ENCODE assay signal across 35 cellular contexts in genomic region chr15:38186505-38186904, GRCh38.
DNase-seq lines count a peak whose midpoint lies in the region; ATAC-seq lines count a peak whose summit lies in the region.
"Had no signal": no experiment of that assay in that cellular context is flagged by ENCODE, and none has a peak within 500 bp of the region (broad histone marks: within the 10 kb centered on the region; RNA-seq: fewer than 3 reads in every experiment).

No MANE protein-coding gene starts in this region.

- no peaks in the 10 kb centered on the region for H3K36me3 Mint-ChIP-seq in natural killer cell treated with Interleukin-12 subunit alpha and Interleukin-12 subunit beta and Interleukin-15 and Interleukin-18, amount 100 ng/mL, for 72 hours
- H3K36me3 Mint-ChIP-seq: activated naive CD8-positive, alpha-beta T cell treated with anti-CD3 and anti-CD28 coated beads, Interleukin-2, amount 10 ng/mL, durations not matched to agents 7 days and 5 days had no signal

- no peak overlapping the region for H3K4me3 ChIP-seq in SJCRH30
- H3K4me3 ChIP-seq: ascending aorta, cardiac muscle cell, coronary artery, heart right ventricle, lung, mucosa of descending colon, smooth muscle cell, stomach, tibial artery had no signal

- peaks cover 0 to 10% of the 10 kb centered on the region in 2 donors for H3K4me1 Mint-ChIP-seq in natural killer cell treated with Interleukin-12 subunit alpha and Interleukin-12 subunit beta and Interleukin-15 and Interleukin-18, amount 100 ng/mL, for 72 hours (ENCODE audit: low read depth in 2 of 2)
- H3K4me1 Mint-ChIP-seq: activated naive CD8-positive, alpha-beta T cell treated with anti-CD3 and anti-CD28 coated beads, Interleukin-2, amount 10 ng/mL, durations not matched to agents 7 days and 5 days had no signal

- H3K4me1 ChIP-seq in SJCRH30, result peaks cover 16% of the 10 kb centered on the region
- H3K4me1 ChIP-seq: ascending aorta, foreskin keratinocyte, parathyroid adenoma, tibial artery had no signal

- H3K9me3 Mint-ChIP-seq in natural killer cell treated with Interleukin-12 subunit alpha and Interleukin-12 subunit beta and Interleukin-15 and Interleukin-18, amount 100 ng/mL, for 72 hours, result no peaks in the 10 kb centered on the region
- H3K9me3 Mint-ChIP-seq: activated naive CD8-positive, alpha-beta T cell treated with anti-CD3 and anti-CD28 coated beads, Interleukin-2, amount 10 ng/mL, durations not matched to agents 7 days and 5 days; nephron; T-helper 2 cell treated with Interferon-gamma antibody and Interleukin-4, amounts not matched to agents 5 μg/mL and 100 μg/mL, for 36 hours had no signal

- no peaks in the 10 kb centered on the region for H3K27me3 ChIP-seq in SJCRH30
- H3K27me3 ChIP-seq: ascending aorta, cardiac muscle cell, stomach, tibial artery had no signal

- H3K27ac ChIP-seq in SJCRH30, result no peak overlapping the region
- H3K27ac ChIP-seq: ascending aorta, C4-2B, cardiac muscle cell, coronary artery, foreskin keratinocyte, heart right ventricle, parathyroid adenoma, stomach, tibial artery had no signal

- H3K36me3 ChIP-seq in SJCRH30, result no peaks in the 10 kb centered on the region
- H3K36me3 ChIP-seq: ascending aorta, cardiac muscle cell, heart right ventricle, stomach, tibial artery had no signal

- peak overlapping the region in 1 of 2 donors; percentile 2 for H3K27ac Mint-ChIP-seq in natural killer cell treated with Interleukin-12 subunit alpha and Interleukin-12 subunit beta and Interleukin-15 and Interleukin-18, amount 100 ng/mL, for 72 hours
- H3K27ac Mint-ChIP-seq: activated naive CD8-positive, alpha-beta T cell treated with anti-CD3 and anti-CD28 coated beads, Interleukin-2, amount 10 ng/mL, durations not matched to agents 7 days and 5 days; nephron; T-helper 2 cell treated with Interferon-gamma antibody and Interleukin-4, amounts not matched to agents 5 μg/mL and 100 μg/mL, for 36 hours had no signal

- ATAC-seq in GM21360 (IDR thresholded peaks at IDR 0.05; ENCODE audit: unreplicated experiment) (peak; percentile 95), HG03280 (IDR thresholded peaks at IDR 0.05; ENCODE audit: unreplicated experiment) (peak; percentile 84), HG03378 (IDR thresholded peaks at IDR 0.05; ENCODE audit: unreplicated experiment) (no peak)
- ATAC-seq in natural killer cell treated with Interleukin-12 subunit alpha and Interleukin-12 subunit beta and Interleukin-15 and Interleukin-18, amount 100 ng/mL, for 72 hours, result peak in 1 of 2 donors; percentile 67
- ATAC-seq: esophagus mucosa, foreskin keratinocyte, HCT116, heart right ventricle, mucosa of descending colon had no signal

- H3K27me3 Mint-ChIP-seq in natural killer cell treated with Interleukin-12 subunit alpha and Interleukin-12 subunit beta and Interleukin-15 and Interleukin-18, amount 100 ng/mL, for 72 hours, result peaks cover 34% of the 10 kb centered on the region in 2 donors

- H3K4me3 Mint-ChIP-seq in natural killer cell treated with Interleukin-12 subunit alpha and Interleukin-12 subunit beta and Interleukin-15 and Interleukin-18, amount 100 ng/mL, for 72 hours, result peak overlapping the region; percentile 40
- H3K4me3 Mint-ChIP-seq: activated naive CD8-positive, alpha-beta T cell treated with anti-CD3 and anti-CD28 coated beads, Interleukin-2, amount 10 ng/mL, durations not matched to agents 7 days and 5 days; nephron; T-helper 2 cell treated with Interferon-gamma antibody and Interleukin-4, amounts not matched to agents 5 μg/mL and 100 μg/mL, for 36 hours had no signal

- H3K9me3 ChIP-seq in SJCRH30 (replicated peaks), result no peaks in the 10 kb centered on the region
- H3K9me3 ChIP-seq: ascending aorta, heart right ventricle, mucosa of descending colon, stomach, tibial artery had no signal

- DNase-seq in NCI-H2227 treated with DMSO at 0.1 percent for 48 hours (lab: John Stamatoyannopoulos, UW) (peak; percentile 77), NAMALWA (ENCODE audit: low spot score) (no peak), SJCRH30 (no peak)
- DNase-seq in natural killer cell treated with Interleukin-12 subunit alpha and Interleukin-12 subunit beta and Interleukin-15 and Interleukin-18, amount 100 ng/mL, for 72 hours (ENCODE audit: low spot score), result no peak
- no peak for DNase-seq in activated CD8-positive, alpha-beta memory T cell treated with anti-CD3 and anti-CD28 coated beads, Interleukin-2, amount 50 U/mL, for 48 hours
- DNase-seq: activated CD4-positive, alpha-beta T cell treated with anti-CD3 and anti-CD28 coated beads for 4 hours; activated CD8-positive, alpha-beta memory T cell treated with anti-CD3 and anti-CD28 coated beads for 24 hours; activated gamma-delta T cell; activated naive CD8-positive, alpha-beta T cell treated with anti-CD3 and anti-CD28 coated beads, Interleukin-2, amount 10 ng/mL, durations not matched to agents 7 days and 5 days; activated T-cell treated with anti-CD3 and anti-CD28 coated beads, Interleukin-2, amount 50 U/mL, for 1 hour; Calu3; foreskin keratinocyte; heart right ventricle; IMR-90; kidney glomerular epithelial cell; mucosa of descending colon; NCI-H1105 treated with DMSO at 0.1 percent for 48 hours; NCI-H526; stimulated activated CD4-positive, alpha-beta T cell treated with anti-CD3 and anti-CD28 coated beads, Interleukin-1b, Interleukin-23, amount 100 ng/mL, for 48 hours; stomach; tibial artery had no signal
